ENCODE assay signal across 16 cellular contexts in genomic region chr2:159873136-159873728, GRCh38. TPM values are rescaled to one million over a fixed set of nuclear protein-coding genes. Genes with fewer than 3 reads are reported as not detected.
DNase-seq lines count a peak whose midpoint lies in the region; ATAC-seq, FAIRE-seq and TF ChIP-seq lines count a peak whose summit lies in the region.
"Had no signal": no experiment of that assay in that cellular context is flagged by ENCODE, and none has a peak within 500 bp of the region (broad histone marks: within the 10 kb centered on the region; RNA-seq: fewer than 3 reads in every experiment).

No MANE protein-coding gene starts in this region.

- H2BK20ac ChIP-seq in H1 (ENCODE audit: low read length), result no peak overlapping the region

- TF ChIP-seq CTCF in H1 (IDR thresholded peaks at IDR 0.05; ENCODE audit: control extremely low read depth in 1 of 3, insufficient read depth in 1 of 3, low read depth in 1 of 3, low read length in 3 of 3) (no peak), GM20000 (IDR thresholded peaks at IDR 0.05; ENCODE audit: extremely low read depth, missing control alignments) (no peak), Caco-2 (IDR thresholded peaks at IDR 0.05; ENCODE audit: insufficient read depth in 1 of 2, low read depth in 1 of 2, low read length in 1 of 2, severe bottlenecking in 1 of 2, unreplicated experiment in 1 of 2) (no peak)

- no peak overlapping the region for H3K4me2 ChIP-seq in H1 (ENCODE audit: insufficient read depth in 1 of 2, low read depth in 2 of 2, low read length in 2 of 2)
- H3K4me2 ChIP-seq: smooth muscle cell had no signal

- H3K23me2 ChIP-seq in H1 (ENCODE audit: low read depth, low read length), result no peaks in the 10 kb centered on the region

- no peak overlapping the region for H2AFZ ChIP-seq in H1 (ENCODE audit: low read length)

- no peak overlapping the region for H3K23ac ChIP-seq in H1 (ENCODE audit: insufficient read length)

- no peaks in the 10 kb centered on the region for H3K27me3 Mint-ChIP-seq in stimulated activated memory B cell treated with anti-CD40 and anti-IgM and Interleukin-4, amounts not matched to agents 10 μg/mL and 1 μg/mL and 100 μg/mL, for 72 hours
- no peaks in the 10 kb centered on the region for H3K27me3 Mint-ChIP-seq in Caco-2 (ENCODE audit: insufficient read depth, unreplicated experiment)
- no peaks in the 10 kb centered on the region for H3K27me3 Mint-ChIP-seq in effector memory CD8-positive, alpha-beta T cell

- no peaks in the 10 kb centered on the region for H4K20me1 ChIP-seq in H1 (replicated peaks in 1 of 2; ENCODE audit: control insufficient read depth in 1 of 2, insufficient read depth in 2 of 2, low read length in 2 of 2)

- peak overlapping the region; percentile 41 for H3K27ac Mint-ChIP-seq in stimulated activated memory B cell treated with anti-CD40 and anti-IgM and Interleukin-4, amounts not matched to agents 10 μg/mL and 1 μg/mL and 100 μg/mL, for 72 hours
- no peak overlapping the region for H3K27ac Mint-ChIP-seq in Caco-2 (ENCODE audit: unreplicated experiment)
- no peak overlapping the region for H3K27ac Mint-ChIP-seq in effector memory CD8-positive, alpha-beta T cell
- H3K27ac Mint-ChIP-seq: natural killer cell had no signal

- H3K4me3 ChIP-seq in H1 (ENCODE audit: extremely low read depth in 1 of 4, insufficient read depth in 2 of 4, low read depth in 3 of 4, low read length in 4 of 4) (no peak overlapping the region), Caco-2 (ENCODE audit: low read depth, low read length) (no peak overlapping the region)
- H3K4me3 ChIP-seq: adrenal gland, smooth muscle cell, transverse colon had no signal

- H3K14ac ChIP-seq in H1 (ENCODE audit: insufficient read length), result no peak overlapping the region

- TF ChIP-seq EP300 in H1 (IDR thresholded peaks at IDR 0.05; ENCODE audit: borderline replicate concordance in 1 of 2, low read depth in 2 of 2, low read length in 2 of 2), result no peak

- H3K4me1 ChIP-seq in H1 (replicated peaks in 1 of 4; ENCODE audit: control insufficient read depth in 3 of 4, insufficient read depth in 4 of 4, low read length in 3 of 4) (no peaks in the 10 kb centered on the region), Caco-2 (no peaks in the 10 kb centered on the region)
- H3K4me1 ChIP-seq: adrenal gland, transverse colon had no signal

- H3K9me3 ChIP-seq in H1 (ENCODE audit: insufficient read depth in 2 of 2, low read depth in 1 of 2, low read length in 1 of 2) (no peaks in the 10 kb centered on the region), Caco-2 (no peaks in the 10 kb centered on the region)
- H3K9me3 ChIP-seq: adrenal gland, transverse colon had no signal

- CTCF ChIA-PET in H1 (lab: Charles Lee; ENCODE audit: partially characterized antibody), result interaction anchor here (1.0 kb wide), 1 partner anchor 8 kb away, joined by 3 read pairs; no protein-coding TSS in a partner anchor
- CTCF ChIA-PET in Caco-2 (lab: Charles Lee), result no interaction called here

- H2BK15ac ChIP-seq in H1 (ENCODE audit: low read length), result no peak overlapping the region

- no peak for ATAC-seq in stimulated activated memory B cell treated with anti-CD40 and anti-IgM and Interleukin-4, amounts not matched to agents 10 μg/mL and 1 μg/mL and 100 μg/mL, for 72 hours
- no peak for ATAC-seq in effector memory CD8-positive, alpha-beta T cell (replicated peaks)

- H3K56ac ChIP-seq in H1 (replicated peaks; ENCODE audit: insufficient read length, low read depth, low read length), result no peak overlapping the region

- H2BK120ac ChIP-seq in H1 (replicated peaks; ENCODE audit: low read depth, low read length), result no peak overlapping the region

- H4K91ac ChIP-seq in H1 (replicated peaks; ENCODE audit: insufficient read length, low read length), result no peak overlapping the region

- H4K5ac ChIP-seq in H1 (ENCODE audit: insufficient read length, low read depth, low read length), result no peak overlapping the region

- H3K27ac ChIP-seq in H1 (ENCODE audit: low read depth, low read length), result no peak overlapping the region
- H3K27ac ChIP-seq: adrenal gland, transverse colon had no signal

- H3K79me1 ChIP-seq in H1 (ENCODE audit: low read depth, low read length), result no peaks in the 10 kb centered on the region

- POLR2A ChIA-PET in H1 (lab: Charles Lee; ENCODE audit: partially characterized antibody) (no interaction called here), Caco-2 (lab: Charles Lee) (no interaction called here)

- BruUV-seq in Caco-2 (replicated peaks; lab: Mats Ljungman, UMichigan), result no TSS peak

- peak; percentile 78 for FAIRE-seq in H1 (lab: Jason Lieb, UNC)

- no peaks in the 10 kb centered on the region for H3K9me3 Mint-ChIP-seq in stimulated activated memory B cell treated with anti-CD40 and anti-IgM and Interleukin-4, amounts not matched to agents 10 μg/mL and 1 μg/mL and 100 μg/mL, for 72 hours
- H3K9me3 Mint-ChIP-seq in Caco-2 (ENCODE audit: unreplicated experiment), result no peaks in the 10 kb centered on the region
- no peaks in the 10 kb centered on the region for H3K9me3 Mint-ChIP-seq in effector memory CD8-positive, alpha-beta T cell
- H3K9me3 Mint-ChIP-seq: natural killer cell had no signal

- H3K4me3 Mint-ChIP-seq in stimulated activated memory B cell treated with anti-CD40 and anti-IgM and Interleukin-4, amounts not matched to agents 10 μg/mL and 1 μg/mL and 100 μg/mL, for 72 hours, result no peak overlapping the region
- H3K4me3 Mint-ChIP-seq in Caco-2 (ENCODE audit: unreplicated experiment), result no peak overlapping the region
- H3K4me3 Mint-ChIP-seq in effector memory CD8-positive, alpha-beta T cell, result no peak overlapping the region
- H3K4me3 Mint-ChIP-seq: natural killer cell had no signal

- H2AK5ac ChIP-seq in H1 (ENCODE audit: low read depth, low read length), result no peak overlapping the region

- intact Hi-C loops in Caco-2 (cut with micrococcal nuclease; ENCODE audit: unreplicated experiment), result no loop called here

- WGBS in H1 (ENCODE audit: extremely low coverage in 1 of 2, insufficient coverage in 1 of 2, insufficient read length in 1 of 2, insufficient replicate concordance in 2 of 2, low coverage in 1 of 2, low lambda C conversion rate in 2 of 2, missing lambda C conversion rate in 1 of 2), 2 experiments, result 55% methylated on average over 3 of the region's 3 CpGs; no CpG with 5 or more reads in 1 of the 2 experiments

- no peak overlapping the region for H4K8ac ChIP-seq in H1 (ENCODE audit: extremely low read depth, insufficient read depth, low read length)

- H3K79me2 ChIP-seq in H1 (ENCODE audit: control insufficient read depth in 1 of 2, insufficient read depth in 2 of 2, low read length in 2 of 2), result no peaks in the 10 kb centered on the region

- H3K36me3 Mint-ChIP-seq in stimulated activated memory B cell treated with anti-CD40 and anti-IgM and Interleukin-4, amounts not matched to agents 10 μg/mL and 1 μg/mL and 100 μg/mL, for 72 hours, result peaks cover 65% of the 10 kb centered on the region
- peaks cover 8% of the 10 kb centered on the region for H3K36me3 Mint-ChIP-seq in Caco-2 (ENCODE audit: insufficient read depth, unreplicated experiment)
- H3K36me3 Mint-ChIP-seq in effector memory CD8-positive, alpha-beta T cell (ENCODE audit: insufficient read depth), result peaks cover 46% of the 10 kb centered on the region

- no peak for TF ChIP-seq RAD21 in H1 (IDR thresholded peaks at IDR 0.05 in 1 of 2, conservative IDR thresholded peaks at IDR 0.05 in 1 of 2; ENCODE audit: low read depth in 2 of 2, low read length in 2 of 2)

- H3K36me3 ChIP-seq in H1 (ENCODE audit: control insufficient read depth in 2 of 4, insufficient read depth in 4 of 4, low read length in 3 of 4) (no peaks in the 10 kb centered on the region), Caco-2 (ENCODE audit: control insufficient read depth, insufficient read depth, low read length) (0 out of 2 replicates have a peak, but pooled peaks cover 2% of the 10 kb centered on the region)
- H3K36me3 ChIP-seq: adrenal gland, transverse colon had no signal

- DNase-seq in SIG-M5 treated with dmso at 0.1 percent for 504 hours (lab: John Stamatoyannopoulos, UW; ENCODE audit: unreplicated experiment) (peak; percentile 81), SIG-M5 (lab: John Stamatoyannopoulos, UW) (no peak), NCI-H69 (lab: John Stamatoyannopoulos, UW) (peak; percentile 54), H1 (ENCODE audit: low read depth in 1 of 2, low spot score in 2 of 2) (no peak), GM20000 (ENCODE audit: low spot score) (no peak), Caco-2 (no peak)
- DNase-seq in effector memory CD8-positive, alpha-beta T cell, result no peak
- DNase-seq: dermis blood vessel endothelial cell, foreskin fibroblast, kidney, natural killer cell, NCI-H1105 treated with DMSO at 0.1 percent for 48 hours, transverse colon had no signal

- H3K4ac ChIP-seq in H1 (replicated peaks; ENCODE audit: insufficient read length, low read depth, low read length), result no peak overlapping the region

- no peak for TF ChIP-seq POLR2A in H1 (IDR thresholded peaks at IDR 0.05; ENCODE audit: control extremely low read depth in 1 of 2, low read depth in 2 of 2, low read length in 2 of 2)

- no peaks in the 10 kb centered on the region for H3K27me3 ChIP-seq in H1 (replicated peaks in 1 of 4; ENCODE audit: control insufficient read depth in 3 of 4, extremely low read depth in 1 of 4, insufficient read depth in 3 of 4, low read length in 3 of 4)
- no peaks in the 10 kb centered on the region for H3K27me3 ChIP-seq in Caco-2 (replicated peaks; ENCODE audit: control insufficient read depth, insufficient read depth, low read length)
- H3K27me3 ChIP-seq: adrenal gland, transverse colon had no signal

- no peak overlapping the region for H2BK5ac ChIP-seq in H1 (ENCODE audit: low read depth, low read length)

- no peak overlapping the region for H3K18ac ChIP-seq in H1 (ENCODE audit: extremely low read depth, low read length)

- H2BK12ac ChIP-seq in H1 (ENCODE audit: low read depth, low read length), result no peak overlapping the region

- no peak overlapping the region for H3K9ac ChIP-seq in H1 (replicated peaks in 1 of 4; ENCODE audit: extremely low read depth in 1 of 4, low read depth in 3 of 4, low read length in 3 of 4)

- peaks cover 17% of the 10 kb centered on the region for H3K4me1 Mint-ChIP-seq in stimulated activated memory B cell treated with anti-CD40 and anti-IgM and Interleukin-4, amounts not matched to agents 10 μg/mL and 1 μg/mL and 100 μg/mL, for 72 hours
- H3K4me1 Mint-ChIP-seq in Caco-2 (ENCODE audit: low read depth, unreplicated experiment), result no peaks in the 10 kb centered on the region
- peaks cover 2 to 11% of the 10 kb centered on the region in 2 donors for H3K4me1 Mint-ChIP-seq in effector memory CD8-positive, alpha-beta T cell (ENCODE audit: low read depth in 2 of 2)

TF ChIP-seq in H1, 55 proteins besides CTCF, POLR2A, EP300 and RAD21 (continues in another document):
- no peak for TF ChIP-seq HDAC6 (IDR thresholded peaks at IDR 0.05; ENCODE audit: low read depth, low read length)

RNA-seq across cellular contexts. Expression of gene LY75, which starts 31.3 kb away (rescaled TPM):
- total RNA-seq in H1 (2021; fragmentation: NEBNext Ultra II Directional; extraction: Animal tissue kit (Norgen Biotek cat#: 25700)), result 4.2 and 5.5 TPM in 2 replicates
- polyA plus RNA-seq in H1 (2011; rRNA removed), result 2.7 TPM in 2 replicates
- polyA plus RNA-seq in H1 (2011; cell fraction: cytosol; rRNA removed), result 2.6 TPM
- 3.5 TPM for polyA plus RNA-seq in H1 (2011; cell fraction: nucleus; rRNA removed)
- polyA plus RNA-seq in H1 (2012, experiment 1 of 2), result 1.6 to 2.6 TPM (median 2.3 TPM) in 4 replicates
- polyA plus RNA-seq in H1 (2012, experiment 2 of 2), result 0.20 TPM
- polyA plus RNA-seq in H1 (2013, experiment 1 of 2), result 5.0 TPM
- polyA plus RNA-seq in H1 (2013, experiment 2 of 2), result 4.7 TPM
- polyA minus RNA-seq in H1 (2011; rRNA and poly(A)+ RNA removed), result 6.5 and 8.1 TPM in 2 replicates
- polyA minus RNA-seq in H1 (2011; cell fraction: cytosol; rRNA and poly(A)+ RNA removed), result 2.7 TPM
- 14.5 TPM for polyA minus RNA-seq in H1 (2011; cell fraction: nucleus; rRNA and poly(A)+ RNA removed)
- 25.4 and 27.5 TPM in 2 replicates for total RNA-seq in Caco-2 (2022)
- total RNA-seq: smooth muscle cell had no signal

Comparison
In these comparisons a context has a peak if more than half of its experiments do, and no peak if none do; other contexts are left out.
1. DNase-seq: peak in SIG-M5 treated with dmso at 0.1 percent for 504 hours (single experiment) and NCI-H69 (single experiment); none in SIG-M5 (single experiment), H1 (0 of 2), GM20000 (single experiment), Caco-2 (0 of 2) and effector memory CD8-positive, alpha-beta T cell (0 of 3).